ENCODE assay signal across 8 cellular contexts in the genomic region with DNA sequence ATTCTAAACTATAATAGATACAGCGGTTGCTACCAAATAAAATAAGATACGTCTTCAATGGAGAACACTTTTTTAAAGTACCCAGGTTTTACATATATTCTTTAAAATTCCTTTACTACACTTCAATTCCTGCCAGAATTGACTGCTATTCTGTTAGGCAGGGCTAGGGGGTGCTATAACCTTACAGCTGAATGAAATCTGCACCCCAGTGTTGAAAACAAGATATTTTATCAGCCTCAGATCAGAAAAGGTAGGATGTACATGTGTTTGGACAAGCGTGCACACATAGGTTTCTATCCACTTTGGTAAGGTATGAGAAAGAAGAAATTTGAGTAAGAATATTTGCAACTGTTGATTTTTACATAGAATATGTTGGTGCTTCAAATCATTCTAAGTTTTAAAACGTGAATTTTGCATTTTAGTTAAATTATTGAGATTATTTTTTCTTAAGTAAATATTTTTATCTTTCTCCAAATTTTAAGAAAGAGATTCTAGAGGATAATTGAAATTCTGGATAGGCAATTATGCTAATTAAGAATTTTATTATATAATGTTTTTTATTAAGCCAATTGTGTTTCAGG.
DNase-seq lines count a peak whose midpoint lies in the region; ATAC-seq and TF ChIP-seq lines count a peak whose summit lies in the region.

No MANE protein-coding gene starts in this region.

- H2BK5ac ChIP-seq in neuronal stem cell (ENCODE audit: low read length), result no peak overlapping the region

- no peak overlapping the region for H3K4ac ChIP-seq in neuronal stem cell (ENCODE audit: low read length)

- peak; percentile 62 for ATAC-seq in GM19324 (IDR thresholded peaks at IDR 0.05; ENCODE audit: low FRiP score, unreplicated experiment)
- ATAC-seq in HG03432 (IDR thresholded peaks at IDR 0.05; ENCODE audit: unreplicated experiment), result peak; percentile 87
- ATAC-seq in omental fat pad (ENCODE audit: low FRiP score), result no peak

- H3K4me3 ChIP-seq in endodermal cell (ENCODE audit: low read length) (no peak overlapping the region), neuronal stem cell (ENCODE audit: low read length in 2 of 2) (no peak overlapping the region)

- no peak overlapping the region for H3K27ac Mint-ChIP-seq in endodermal cell

- no peak overlapping the region for H2AFZ ChIP-seq in neuronal stem cell (ENCODE audit: low read length)

- H3K23ac ChIP-seq in neuronal stem cell (ENCODE audit: low read depth, low read length, poor library complexity), result no peak overlapping the region

- H3K9ac ChIP-seq in endodermal cell (ENCODE audit: extremely low read depth, low read length, poor library complexity, severe bottlenecking) (no peak overlapping the region), neuronal stem cell (ENCODE audit: low read depth, low read length, poor library complexity) (no peak overlapping the region)

- no peak overlapping the region for H2AK5ac ChIP-seq in neuronal stem cell (ENCODE audit: low read depth, low read length)

- TF ChIP-seq CTCF in endodermal cell (conservative IDR thresholded peaks at IDR 0.05) (peak; percentile 99), omental fat pad (IDR thresholded peaks at IDR 0.05) (no peak)

- H3K4me1 Mint-ChIP-seq in endodermal cell, result peaks cover 31% of the 10 kb centered on the region

- H3K4me1 ChIP-seq in endodermal cell (ENCODE audit: control insufficient read depth, insufficient read depth, low read length), result no peaks in the 10 kb centered on the region
- peaks cover 0 to 20% of the 10 kb centered on the region in 2 donors for H3K4me1 ChIP-seq in neuronal stem cell (ENCODE audit: control insufficient read depth in 2 of 2, insufficient read depth in 1 of 2, low read depth in 1 of 2, low read length in 2 of 2)

- H2BK12ac ChIP-seq in neuronal stem cell (ENCODE audit: low read length), result no peak overlapping the region

- peaks cover 21% of the 10 kb centered on the region for H3K9me3 Mint-ChIP-seq in endodermal cell

- H3K79me1 ChIP-seq in neuronal stem cell (ENCODE audit: low read depth, low read length), result no peaks in the 10 kb centered on the region

- H2BK15ac ChIP-seq in neuronal stem cell (ENCODE audit: low read length), result no peak overlapping the region

- no peaks in the 10 kb centered on the region for H3K36me3 ChIP-seq in endodermal cell (ENCODE audit: control insufficient read depth, insufficient read depth, low read length)
- no peaks in the 10 kb centered on the region for H3K36me3 ChIP-seq in neuronal stem cell (replicated peaks in 1 of 2; ENCODE audit: control insufficient read depth in 2 of 2, insufficient read depth in 2 of 2, low read length in 2 of 2)

- peak; percentile 80 for DNase-seq in DMS53 (lab: John Stamatoyannopoulos, UW)
- peak; percentile 14 for DNase-seq in NOMO-1 treated with dmso at 0.1 percent for 144 hours (lab: John Stamatoyannopoulos, UW; ENCODE audit: unreplicated experiment)
- DNase-seq in endodermal cell, result peak; percentile 56
- DNase-seq in neuronal stem cell (ENCODE audit: low spot score), result peak; percentile 20
- DNase-seq in omental fat pad (ENCODE audit: low spot score), result no peak
- DNase-seq in NCI-H2227 (lab: John Stamatoyannopoulos, UW; ENCODE audit: unreplicated experiment), result no peak

- H3K4me3 Mint-ChIP-seq in endodermal cell, result no peak overlapping the region

- no peak overlapping the region for H2BK120ac ChIP-seq in neuronal stem cell (ENCODE audit: low read depth, low read length)

- H3K27me3 Mint-ChIP-seq in endodermal cell (ENCODE audit: insufficient read depth), result no peaks in the 10 kb centered on the region

- no peak overlapping the region for H3K14ac ChIP-seq in neuronal stem cell (ENCODE audit: low read length)

- no peaks in the 10 kb centered on the region for H3K27me3 ChIP-seq in endodermal cell (ENCODE audit: control insufficient read depth, insufficient read depth, low read length, poor library complexity, severe bottlenecking)
- H3K27me3 ChIP-seq in neuronal stem cell (ENCODE audit: control insufficient read depth in 3 of 3, insufficient read depth in 3 of 3, low read depth in 1 of 3, low read length in 3 of 3), result no peaks in the 10 kb centered on the region

- H3K9me3 ChIP-seq in endodermal cell (ENCODE audit: control insufficient read depth, low read length) (no peaks in the 10 kb centered on the region), neuronal stem cell (replicated peaks in 1 of 2; ENCODE audit: control insufficient read depth in 2 of 2, insufficient read depth in 1 of 2, low read depth in 1 of 2, low read length in 2 of 2) (no peaks in the 10 kb centered on the region)

- H3K36me3 Mint-ChIP-seq in endodermal cell (ENCODE audit: low read depth), result peaks cover 12% of the 10 kb centered on the region

- H4K91ac ChIP-seq in neuronal stem cell (ENCODE audit: low read depth, low read length, poor library complexity), result no peak overlapping the region

- H3K4me2 ChIP-seq in neuronal stem cell (ENCODE audit: insufficient read depth, low read length, poor library complexity, severe bottlenecking), result no peak overlapping the region

- H4K8ac ChIP-seq in neuronal stem cell (ENCODE audit: low read depth, low read length), result no peak overlapping the region

- WGBS in endodermal cell (ENCODE audit: insufficient coverage in 1 of 2, insufficient read length in 1 of 2), 2 experiments, result 20 to 41% methylated on average over 1 to 3 of the region's 4 CpGs
- WGBS in neuronal stem cell (ENCODE audit: extremely low coverage in 2 of 2, insufficient read length in 2 of 2, insufficient replicate concordance in 1 of 2), 2 donors, result no CpG with 5 or more reads among the region's 4 CpGs

- H3K18ac ChIP-seq in neuronal stem cell (ENCODE audit: low read length), result no peak overlapping the region

- no peak overlapping the region for H3K27ac ChIP-seq in endodermal cell (ENCODE audit: low read depth, low read length)
- no peak overlapping the region for H3K27ac ChIP-seq in neuronal stem cell (replicated peaks; ENCODE audit: low read length)

Comparison
In these comparisons a context has a peak if more than half of its experiments do, and no peak if none do; other contexts are left out.
1. DNase-seq: peak in DMS53 (single experiment), NOMO-1 treated with dmso at 0.1 percent for 144 hours (single experiment), endodermal cell (single experiment) and neuronal stem cell (single experiment); none in omental fat pad (single experiment) and NCI-H2227 (single experiment).